8 cellular contexts compared by ENCODE assay signal in genomic region chr16:85557083-85557975, GRCh38. TPM values are rescaled to one million over a fixed set of nuclear protein-coding genes. Genes with fewer than 3 reads are reported as not detected.
DNase-seq lines count a peak whose midpoint lies in the region; ATAC-seq lines count a peak whose summit lies in the region.

No MANE protein-coding gene starts in this region.

- H3K27me3 Mint-ChIP-seq in activated CD4-positive, alpha-beta T cell treated with anti-CD3 and anti-CD28 coated beads for 36 hours, result no peaks in the 10 kb centered on the region
- H3K27me3 Mint-ChIP-seq in natural killer cell treated with Interleukin-12 subunit alpha and Interleukin-12 subunit beta and Interleukin-15 and Interleukin-18, amount 100 ng/mL, for 72 hours, result no peaks in the 10 kb centered on the region

- POLR2A ChIA-PET in activated CD4-positive, alpha-beta T cell treated with anti-CD3 and anti-CD28 coated beads for 36 hours (lab: Charles Lee), result interaction anchor here (0.5 to 1.4 kb wide), 3 partner anchors 11 to 549 kb away, joined by 3 to 5 read pairs (median 4); no protein-coding TSS in a partner anchor

- H3K27me3 ChIP-seq in HUES64 (ENCODE audit: insufficient read depth, low read length), result peaks cover 6% of the 10 kb centered on the region
- H3K27me3 ChIP-seq in endocrine pancreas (ENCODE audit: control insufficient read depth, insufficient read depth, low read length), result no peaks in the 10 kb centered on the region

- intact Hi-C loops in activated CD4-positive, alpha-beta T cell treated with anti-CD3 and anti-CD28 coated beads for 36 hours (cut with DNase I, micrococcal nuclease), result loop anchor here (2.0 to 10.0 kb wide), 5 partner anchors 53 to 1825 kb away; partner anchors contain the start of genes FBXO31 (in 1 of the 2), KIAA0513 (in 1 of the 2) and MEAK7 (in 1 of the 2)

- no peaks in the 10 kb centered on the region for H3K9me3 Mint-ChIP-seq in activated CD4-positive, alpha-beta T cell treated with anti-CD3 and anti-CD28 coated beads for 36 hours (ENCODE audit: low read depth)
- no peaks in the 10 kb centered on the region for H3K9me3 Mint-ChIP-seq in natural killer cell treated with Interleukin-12 subunit alpha and Interleukin-12 subunit beta and Interleukin-15 and Interleukin-18, amount 100 ng/mL, for 72 hours

- H3K9me3 ChIP-seq in HUES64 (ENCODE audit: insufficient read depth, low read depth, low read length) (no peaks in the 10 kb centered on the region), endocrine pancreas (ENCODE audit: control insufficient read depth, low read length) (no peaks in the 10 kb centered on the region)

- peak overlapping the region; percentile 88 for H3K4me3 Mint-ChIP-seq in activated CD4-positive, alpha-beta T cell treated with anti-CD3 and anti-CD28 coated beads for 36 hours
- peak overlapping the region; percentile 90 for H3K4me3 Mint-ChIP-seq in natural killer cell treated with Interleukin-12 subunit alpha and Interleukin-12 subunit beta and Interleukin-15 and Interleukin-18, amount 100 ng/mL, for 72 hours

- H3K4me3 ChIP-seq in HUES64 (ENCODE audit: low read length) (peak overlapping the region; percentile 72), endocrine pancreas (ENCODE audit: control insufficient read depth, insufficient read depth, low read length) (peak overlapping the region; percentile 80)

- H3K4me1 ChIP-seq in HUES64 (ENCODE audit: insufficient read depth, low read length), result peaks cover 29% of the 10 kb centered on the region
- no peaks in the 10 kb centered on the region for H3K4me1 ChIP-seq in endocrine pancreas (ENCODE audit: control insufficient read depth, insufficient read depth, low read length)

- H3K36me3 Mint-ChIP-seq in activated CD4-positive, alpha-beta T cell treated with anti-CD3 and anti-CD28 coated beads for 36 hours (ENCODE audit: low read depth), result no peaks in the 10 kb centered on the region
- peaks cover 8% of the 10 kb centered on the region for H3K36me3 Mint-ChIP-seq in natural killer cell treated with Interleukin-12 subunit alpha and Interleukin-12 subunit beta and Interleukin-15 and Interleukin-18, amount 100 ng/mL, for 72 hours

- H3K27ac Mint-ChIP-seq in activated CD4-positive, alpha-beta T cell treated with anti-CD3 and anti-CD28 coated beads for 36 hours, result peak overlapping the region; percentile 60
- peak overlapping the region; percentile 87 to 99 for H3K27ac Mint-ChIP-seq in natural killer cell treated with Interleukin-12 subunit alpha and Interleukin-12 subunit beta and Interleukin-15 and Interleukin-18, amount 100 ng/mL, for 72 hours

- H3K4me1 Mint-ChIP-seq in activated CD4-positive, alpha-beta T cell treated with anti-CD3 and anti-CD28 coated beads for 36 hours, result peaks cover 33% of the 10 kb centered on the region
- peaks cover 50 to 54% of the 10 kb centered on the region in 2 donors for H3K4me1 Mint-ChIP-seq in natural killer cell treated with Interleukin-12 subunit alpha and Interleukin-12 subunit beta and Interleukin-15 and Interleukin-18, amount 100 ng/mL, for 72 hours (ENCODE audit: low read depth in 2 of 2)

- H3K9ac ChIP-seq in HUES64 (ENCODE audit: low read depth, low read length) (no peak overlapping the region), endocrine pancreas (ENCODE audit: control insufficient read depth, insufficient read depth, low read length) (peak overlapping the region; percentile 45)

- H3K36me3 ChIP-seq in HUES64 (ENCODE audit: insufficient read depth, low read length), result no peaks in the 10 kb centered on the region
- no peaks in the 10 kb centered on the region for H3K36me3 ChIP-seq in endocrine pancreas (ENCODE audit: control insufficient read depth, insufficient read depth, low read length)

- DNase-seq in GF-D8 (lab: John Stamatoyannopoulos, UW) (peak; percentile 32), putamen (ENCODE audit: low spot score) (no peak)
- peak; percentile 66 for DNase-seq in activated CD4-positive, alpha-beta T cell treated with anti-CD3 and anti-CD28 coated beads for 36 hours
- DNase-seq in natural killer cell treated with Interleukin-12 subunit alpha and Interleukin-12 subunit beta and Interleukin-15 and Interleukin-18, amount 100 ng/mL, for 72 hours (ENCODE audit: low spot score), result no peak

- CTCF ChIA-PET in activated CD4-positive, alpha-beta T cell treated with anti-CD3 and anti-CD28 coated beads for 36 hours (lab: Charles Lee), result interaction anchor here (0.6 to 1.6 kb wide), 7 partner anchors 19 to 66 kb away, joined by 3 to 6 read pairs (median 4); no protein-coding TSS in a partner anchor

- H3K27ac ChIP-seq in HUES64 (ENCODE audit: low read depth, low read length), result peak overlapping the region; percentile 70; the same call in 1 of the 2 replicates

- WGBS in HUES64, result 2% methylated on average over 21 of the region's 22 CpGs

- ATAC-seq in activated CD4-positive, alpha-beta T cell treated with anti-CD3 and anti-CD28 coated beads for 36 hours, result peak; percentile 37
- ATAC-seq in natural killer cell treated with Interleukin-12 subunit alpha and Interleukin-12 subunit beta and Interleukin-15 and Interleukin-18, amount 100 ng/mL, for 72 hours, result peak in 1 of 2 donors; percentile 2
- ATAC-seq in HG02840 (IDR thresholded peaks at IDR 0.05; ENCODE audit: low FRiP score, unreplicated experiment) (no peak), HG03565 (IDR thresholded peaks at IDR 0.05; ENCODE audit: unreplicated experiment) (no peak)

RNA-seq across cellular contexts. Expression of gene GSE1, which starts 55.8 kb away (rescaled TPM):
- polyA plus RNA-seq in HUES64 (2013, experiment 1 of 2), result 33.4 TPM
- 32.2 TPM for polyA plus RNA-seq in HUES64 (2013, experiment 2 of 2)
- 10 to 100 TPM; 13.2 to 13.5 TPM for total RNA-seq in activated CD4-positive, alpha-beta T cell treated with anti-CD3 and anti-CD28 coated beads for 36 hours
- 100 to 1,000 TPM in 1 of 2 donors, 10 to 100 TPM in 1; 84.9 to 146 TPM for total RNA-seq in natural killer cell treated with Interleukin-12 subunit alpha and Interleukin-12 subunit beta and Interleukin-15 and Interleukin-18, amount 100 ng/mL, for 72 hours

Comparison
In these comparisons a context has a peak if more than half of its experiments do, and no peak if none do; other contexts are left out.
1. DNase-seq: peak in GF-D8 (single experiment) and activated CD4-positive, alpha-beta T cell treated with anti-CD3 and anti-CD28 coated beads for 36 hours (single experiment); none in natural killer cell treated with Interleukin-12 subunit alpha and Interleukin-12 subunit beta and Interleukin-15 and Interleukin-18, amount 100 ng/mL, for 72 hours (single experiment) and putamen (single experiment).
2. RNA of gene GSE1, which starts 55.8 kb away (total RNA-seq): 84.9 to 146 TPM in natural killer cell treated with Interleukin-12 subunit alpha and Interleukin-12 subunit beta and Interleukin-15 and Interleukin-18, amount 100 ng/mL, for 72 hours; 13.2 to 13.5 TPM in activated CD4-positive, alpha-beta T cell treated with anti-CD3 and anti-CD28 coated beads for 36 hours; every median in the first group is over 4 times any median in the second.